Comparison of ENCODE assay signal across 8 cellular contexts in genomic region chr9:133351908-133352634, GRCh38. TPM values are rescaled to one million over a fixed set of nuclear protein-coding genes. Genes with fewer than 3 reads are reported as not detected.
DNase-seq lines count a peak whose midpoint lies in the region; ATAC-seq and TF ChIP-seq lines count a peak whose summit lies in the region.

No MANE protein-coding gene starts in this region.

- peaks cover 40% of the 10 kb centered on the region for H3K79me2 ChIP-seq in ACC112 (ENCODE audit: control insufficient read depth, insufficient read depth, low read length, unreplicated experiment)

- H3K4me3 Mint-ChIP-seq in activated naive CD8-positive, alpha-beta T cell treated with anti-CD3 and anti-CD28 coated beads for 36 hours, result peak overlapping the region; percentile 14

- H3K9me3 Mint-ChIP-seq in activated naive CD8-positive, alpha-beta T cell treated with anti-CD3 and anti-CD28 coated beads for 36 hours, result no peaks in the 10 kb centered on the region

- intact Hi-C loops in tibial artery (cut with DNase I; ENCODE audit: low total_unique reads), result no loop called here

- peaks cover 39% of the 10 kb centered on the region for H3K4me1 ChIP-seq in ACC112 (ENCODE audit: control insufficient read depth, insufficient read depth, low read length, unreplicated experiment)
- H3K4me1 ChIP-seq in NT2/D1 (ENCODE audit: insufficient read depth, insufficient read length), result peaks cover 9% of the 10 kb centered on the region
- peaks cover 0 to 40% (median 29%) of the 10 kb centered on the region in 4 donors for H3K4me1 ChIP-seq in tibial artery

- H3K27me3 ChIP-seq in ACC112 (ENCODE audit: insufficient read depth, low read length), result no peaks in the 10 kb centered on the region
- no peaks in the 10 kb centered on the region for H3K27me3 ChIP-seq in NT2/D1 (ENCODE audit: insufficient read depth, insufficient read length)
- no peaks in the 10 kb centered on the region for H3K27me3 ChIP-seq in tibial artery

- H3K36me3 ChIP-seq in ACC112 (ENCODE audit: insufficient read depth, low read length) (peaks cover 37% of the 10 kb centered on the region), NT2/D1 (ENCODE audit: insufficient read depth, insufficient read length, low read length) (peaks cover 72% of the 10 kb centered on the region), tibial artery (peaks cover 36 to 51% (median 37%) of the 10 kb centered on the region in 3 donors)

- H3K27me3 Mint-ChIP-seq in activated naive CD8-positive, alpha-beta T cell treated with anti-CD3 and anti-CD28 coated beads for 36 hours, result peaks cover 4% of the 10 kb centered on the region

- peak overlapping the region; percentile 34 for H3K27ac Mint-ChIP-seq in activated naive CD8-positive, alpha-beta T cell treated with anti-CD3 and anti-CD28 coated beads for 36 hours

- no peak overlapping the region for H2AFZ ChIP-seq in ACC112 (ENCODE audit: low read length, unreplicated experiment)

- TF ChIP-seq POLR2A in GM10847 (IDR thresholded peaks at IDR 0.05; ENCODE audit: extremely low read depth, insufficient read length), result peak; percentile 10

- H3K36me3 Mint-ChIP-seq in activated naive CD8-positive, alpha-beta T cell treated with anti-CD3 and anti-CD28 coated beads for 36 hours, result peaks cover 49% of the 10 kb centered on the region

- H3K27ac ChIP-seq in ACC112 (ENCODE audit: low read depth, low read length), result peak overlapping the region; percentile 51
- no peak overlapping the region for H3K27ac ChIP-seq in tibial artery

- H3K9me3 ChIP-seq in NT2/D1 (ENCODE audit: insufficient read depth, low read length) (no peaks in the 10 kb centered on the region), tibial artery (no peaks in the 10 kb centered on the region)

- no peak for ATAC-seq in HG03280 (IDR thresholded peaks at IDR 0.05; ENCODE audit: unreplicated experiment)

- peaks cover 39% of the 10 kb centered on the region for H3K4me1 Mint-ChIP-seq in activated naive CD8-positive, alpha-beta T cell treated with anti-CD3 and anti-CD28 coated beads for 36 hours

- TF ChIP-seq CTCF in tibial artery (IDR thresholded peaks at IDR 0.05), result no peak

- DNase-seq in NT2/D1 (ENCODE audit: low read depth, low spot score) (peak; percentile 82), left kidney (ENCODE audit: low read depth, low spot score) (peak; percentile 60), tibial artery (no peak), HPDE6-E6E7 (ENCODE audit: extremely low spot score) (no peak)
- DNase-seq in activated naive CD8-positive, alpha-beta T cell treated with anti-CD3 and anti-CD28 coated beads for 36 hours, result peak; percentile 55

- H3K9ac ChIP-seq in NT2/D1 (ENCODE audit: insufficient read length, low read depth), result no peak overlapping the region

- H3K4me3 ChIP-seq in ACC112 (ENCODE audit: low read depth, low read length), result no peak overlapping the region
- H3K4me3 ChIP-seq in NT2/D1 (ENCODE audit: insufficient read length, low read depth), result no peak overlapping the region
- no peak overlapping the region for H3K4me3 ChIP-seq in tibial artery

RNA-seq across cellular contexts. Expression of gene RPL7A, which starts 4.1 kb away (rescaled TPM):
- total RNA-seq in activated naive CD8-positive, alpha-beta T cell treated with anti-CD3 and anti-CD28 coated beads for 36 hours, result 1,000 to 10,000 TPM; 3,142 to 3,195 TPM

RNA-seq across cellular contexts. Expression of gene MED22, which starts 4.1 kb away (rescaled TPM):
- 10 to 100 TPM; 42.3 to 45.2 TPM for total RNA-seq in activated naive CD8-positive, alpha-beta T cell treated with anti-CD3 and anti-CD28 coated beads for 36 hours

RNA-seq across cellular contexts. Expression of gene SURF1, which starts 4.2 kb away (rescaled TPM):
- total RNA-seq in activated naive CD8-positive, alpha-beta T cell treated with anti-CD3 and anti-CD28 coated beads for 36 hours, result 10 to 100 TPM; 25.4 to 26.6 TPM

RNA-seq across cellular contexts. Expression of gene SURF2, which starts 4.3 kb away (rescaled TPM):
- 10 to 100 TPM; 30.7 to 32.2 TPM for total RNA-seq in activated naive CD8-positive, alpha-beta T cell treated with anti-CD3 and anti-CD28 coated beads for 36 hours

RNA-seq across cellular contexts. Expression of gene SURF6, which starts 16.1 kb away (rescaled TPM):
- total RNA-seq in activated naive CD8-positive, alpha-beta T cell treated with anti-CD3 and anti-CD28 coated beads for 36 hours, result 10 to 100 TPM; 31.8 to 33.0 TPM

Comparison
In these comparisons a context has a peak if more than half of its experiments do, and no peak if none do; other contexts are left out.
1. DNase-seq: peak in NT2/D1 (single experiment), activated naive CD8-positive, alpha-beta T cell treated with anti-CD3 and anti-CD28 coated beads for 36 hours (single experiment) and left kidney (single experiment); none in tibial artery (0 of 2) and HPDE6-E6E7 (single experiment).